Comparison of ENCODE assay signal across 16 cellular contexts in genomic region chr11:596374-596773, GRCh38. TPM values are rescaled to one million over a fixed set of nuclear protein-coding genes. Genes with fewer than 3 reads are reported as not detected.
DNase-seq lines count a peak whose midpoint lies in the region; ATAC-seq and TF ChIP-seq lines count a peak whose summit lies in the region.
"Had no signal": no experiment of that assay in that cellular context is flagged by ENCODE, and none has a peak within 500 bp of the region (broad histone marks: within the 10 kb centered on the region; RNA-seq: fewer than 3 reads in every experiment).

No MANE protein-coding gene starts in this region.

- peaks cover 4% of the 10 kb centered on the region for H3K36me3 ChIP-seq in Caco-2 (ENCODE audit: control insufficient read depth, insufficient read depth, low read length)

- POLR2A ChIA-PET in CD4-positive, alpha-beta T cell (lab: Charles Lee) = interaction anchor here (1.3 kb wide), 1 partner anchor 18 kb away, joined by 3 read pairs; no protein-coding TSS in a partner anchor
- POLR2A ChIA-PET in Caco-2 (lab: Charles Lee) = no interaction called here
- POLR2A ChIA-PET in activated CD4-positive, alpha-beta memory T cell treated with anti-CD3 and anti-CD28 coated beads for 36 hours (lab: Charles Lee) = interaction anchor here (0.6 kb wide), 1 partner anchor 145 kb away, joined by 3 read pairs; no protein-coding TSS in a partner anchor

- no peaks in the 10 kb centered on the region for H3K27me3 ChIP-seq in CD4-positive, alpha-beta T cell (ENCODE audit: control insufficient read depth, insufficient read depth, low read length)
- no peaks in the 10 kb centered on the region for H3K27me3 ChIP-seq in Caco-2 (replicated peaks; ENCODE audit: control insufficient read depth, insufficient read depth, low read length)

- H3K27ac ChIP-seq in CD4-positive, alpha-beta T cell (ENCODE audit: low read depth, low read length) = no peak overlapping the region

- H3K4me3 Mint-ChIP-seq in CD4-positive, alpha-beta T cell = no peak overlapping the region
- H3K4me3 Mint-ChIP-seq in Caco-2 (ENCODE audit: unreplicated experiment) (no peak overlapping the region), immature natural killer cell (peak overlapping the region in 1 of 5 donors; percentile 14)
- no peak overlapping the region for H3K4me3 Mint-ChIP-seq in activated CD4-positive, alpha-beta memory T cell treated with anti-CD3 and anti-CD28 coated beads for 36 hours
- H3K4me3 Mint-ChIP-seq: H9 had no signal

- CTCF ChIA-PET in CD4-positive, alpha-beta T cell (lab: Charles Lee) = no interaction called here
- CTCF ChIA-PET in Caco-2 (lab: Charles Lee) = no interaction called here
- CTCF ChIA-PET in activated CD4-positive, alpha-beta memory T cell treated with anti-CD3 and anti-CD28 coated beads for 36 hours (lab: Charles Lee) = no interaction called here

- H3K9me3 ChIP-seq in CD4-positive, alpha-beta T cell (ENCODE audit: control insufficient read depth, low read length) = no peaks in the 10 kb centered on the region
- H3K9me3 ChIP-seq in Caco-2 = no peaks in the 10 kb centered on the region

- H3K27me3 Mint-ChIP-seq in CD4-positive, alpha-beta T cell = no peaks in the 10 kb centered on the region
- H3K27me3 Mint-ChIP-seq in Caco-2 (ENCODE audit: insufficient read depth, unreplicated experiment) = no peaks in the 10 kb centered on the region
- no peaks in the 10 kb centered on the region for H3K27me3 Mint-ChIP-seq in activated CD4-positive, alpha-beta memory T cell treated with anti-CD3 and anti-CD28 coated beads for 36 hours
- H3K27me3 Mint-ChIP-seq in immature natural killer cell (ENCODE audit: low read depth in 3 of 3) = peaks cover 4 to 7% (median 7%) of the 10 kb centered on the region in 3 donors

- ATAC-seq in CD4-positive, alpha-beta T cell (ENCODE audit: poor library complexity) = no peak
- ATAC-seq in HG02938 (IDR thresholded peaks at IDR 0.05; ENCODE audit: unreplicated experiment) = no peak

- H3K9me3 Mint-ChIP-seq in CD4-positive, alpha-beta T cell = no peaks in the 10 kb centered on the region
- H3K9me3 Mint-ChIP-seq in Caco-2 (ENCODE audit: unreplicated experiment) (no peaks in the 10 kb centered on the region), immature natural killer cell (peaks cover 0 to 2% (median 0%) of the 10 kb centered on the region in 6 donors)
- no peaks in the 10 kb centered on the region for H3K9me3 Mint-ChIP-seq in activated CD4-positive, alpha-beta memory T cell treated with anti-CD3 and anti-CD28 coated beads for 36 hours
- H3K9me3 Mint-ChIP-seq: H9 had no signal

- peaks cover 82% of the 10 kb centered on the region for H3K36me3 Mint-ChIP-seq in CD4-positive, alpha-beta T cell (ENCODE audit: low read depth)
- H3K36me3 Mint-ChIP-seq in Caco-2 (ENCODE audit: insufficient read depth, unreplicated experiment) (peaks cover 93% of the 10 kb centered on the region), immature natural killer cell (peaks cover 9 to 18% (median 9%) of the 10 kb centered on the region in 3 donors)
- peaks cover 39% of the 10 kb centered on the region for H3K36me3 Mint-ChIP-seq in activated CD4-positive, alpha-beta memory T cell treated with anti-CD3 and anti-CD28 coated beads for 36 hours

- H3K4me3 ChIP-seq in Caco-2 (ENCODE audit: low read depth, low read length) = no peak overlapping the region

- H3K4me1 Mint-ChIP-seq in CD4-positive, alpha-beta T cell (ENCODE audit: low read depth) = no peaks in the 10 kb centered on the region
- H3K4me1 Mint-ChIP-seq in Caco-2 (ENCODE audit: low read depth, unreplicated experiment) (no peaks in the 10 kb centered on the region), immature natural killer cell (peaks cover 16% of the 10 kb centered on the region in 2 donors)
- peaks cover 8% of the 10 kb centered on the region for H3K4me1 Mint-ChIP-seq in activated CD4-positive, alpha-beta memory T cell treated with anti-CD3 and anti-CD28 coated beads for 36 hours (ENCODE audit: low read depth)
- H3K4me1 Mint-ChIP-seq: H9 had no signal

- intact Hi-C loops in CD4-positive, alpha-beta T cell (cut with DNase I, micrococcal nuclease) = no loop called here
- intact Hi-C loops in Caco-2 (cut with micrococcal nuclease; ENCODE audit: unreplicated experiment) = no loop called here
- intact Hi-C loops in activated CD4-positive, alpha-beta memory T cell treated with anti-CD3 and anti-CD28 coated beads for 36 hours (cut with micrococcal nuclease) = no loop called here

- no TSS peak for BruUV-seq in Caco-2 (replicated peaks; lab: Mats Ljungman, UMichigan)

- H3K4me1 ChIP-seq in Caco-2 = no peaks in the 10 kb centered on the region

- H3K27ac Mint-ChIP-seq in CD4-positive, alpha-beta T cell = peak overlapping the region; percentile 31
- peak overlapping the region; percentile 42 for H3K27ac Mint-ChIP-seq in Caco-2 (ENCODE audit: unreplicated experiment)
- H3K27ac Mint-ChIP-seq in activated CD4-positive, alpha-beta memory T cell treated with anti-CD3 and anti-CD28 coated beads for 36 hours = peak overlapping the region; percentile 38
- peak overlapping the region in 3 of 6 donors; percentile 49 to 64 (median 63) for H3K27ac Mint-ChIP-seq in immature natural killer cell

- no peak for TF ChIP-seq CTCF in CD4-positive, alpha-beta T cell (IDR thresholded peaks at IDR 0.05)
- TF ChIP-seq CTCF in Caco-2 (IDR thresholded peaks at IDR 0.05; ENCODE audit: insufficient read depth in 1 of 2, low read depth in 1 of 2, low read length in 1 of 2, severe bottlenecking in 1 of 2, unreplicated experiment in 1 of 2) = no peak

- DNase-seq in CD4-positive, alpha-beta T cell = no peak
- no peak for DNase-seq in Caco-2
- DNase-seq in activated CD4-positive, alpha-beta memory T cell treated with anti-CD3 and anti-CD28 coated beads for 36 hours = peak; percentile 45
- peak in 2 of 3 donors; percentile 17 to 38 for DNase-seq in immature natural killer cell
- DNase-seq in inferior parietal cortex (ENCODE audit: extremely low spot score) = no peak
- no peak for DNase-seq in HPDE6-E6E7 (ENCODE audit: extremely low spot score)
- DNase-seq: ACHN, NCI-H1417 treated with DMSO at 0.1 percent for 48 hours, NCI-H2029, NCI-H2171, NCI-H510A, NCI-H774, PC-3 had no signal

RNA-seq across cellular contexts. Expression of gene IRF7, which starts 19.4 kb away (rescaled TPM):
- total RNA-seq in CD4-positive, alpha-beta T cell = 10 to 100 TPM; 36.5 to 37.7 TPM
- 27.2 and 31.2 TPM in 2 replicates for total RNA-seq in Caco-2 (2022)
- 10 to 100 TPM; 79.9 to 80.7 TPM for total RNA-seq in activated CD4-positive, alpha-beta memory T cell treated with anti-CD3 and anti-CD28 coated beads for 36 hours
- 10 to 100 TPM; 36.4 to 62.4 (median 53.9) TPM for polyA plus RNA-seq in immature natural killer cell

RNA-seq across cellular contexts. Expression of gene PHRF1, which starts 20.1 kb away (rescaled TPM):
- total RNA-seq in CD4-positive, alpha-beta T cell = 10 to 100 TPM; 37.1 to 37.6 TPM
- 43.9 and 46.8 TPM in 2 replicates for total RNA-seq in Caco-2 (2022)
- total RNA-seq in activated CD4-positive, alpha-beta memory T cell treated with anti-CD3 and anti-CD28 coated beads for 36 hours = 10 to 100 TPM; 32.4 to 33.5 TPM
- 10 to 100 TPM in 1 of 3 donors, 1 to 10 TPM in 2; 4.0 to 17.5 (median 5.4) TPM for polyA plus RNA-seq in immature natural killer cell

RNA-seq across cellular contexts. Expression of gene CDHR5, which starts 28.4 kb away (rescaled TPM):
- not detected for total RNA-seq in CD4-positive, alpha-beta T cell
- total RNA-seq in Caco-2 (2022) = 30.2 and 42.0 TPM in 2 replicates
- not detected for total RNA-seq in activated CD4-positive, alpha-beta memory T cell treated with anti-CD3 and anti-CD28 coated beads for 36 hours
- not detected for polyA plus RNA-seq in immature natural killer cell
- total RNA-seq: H9, PC-3 had no signal

RNA-seq across cellular contexts. Expression of gene SCT, which starts 30.6 kb away (rescaled TPM):
- not detected for total RNA-seq in CD4-positive, alpha-beta T cell
- total RNA-seq in Caco-2 (2022) = not detected in 2 replicates
- total RNA-seq in activated CD4-positive, alpha-beta memory T cell treated with anti-CD3 and anti-CD28 coated beads for 36 hours = not detected
- not detected for polyA plus RNA-seq in immature natural killer cell
- total RNA-seq: Calu3, PC-3 had no signal

RNA-seq across cellular contexts. Expression of gene RASSF7, which starts 35.6 kb away (rescaled TPM):
- 10 to 100 TPM; 14.1 to 15.7 TPM for total RNA-seq in CD4-positive, alpha-beta T cell
- 61.1 and 65.5 TPM in 2 replicates for total RNA-seq in Caco-2 (2022)
- total RNA-seq in activated CD4-positive, alpha-beta memory T cell treated with anti-CD3 and anti-CD28 coated beads for 36 hours = 10 to 100 TPM; 18.8 to 21.9 TPM
- polyA plus RNA-seq in immature natural killer cell = 10 to 100 TPM; 20.3 to 31.9 (median 31.5) TPM

Comparison
In these comparisons a context has a peak if more than half of its experiments do, and no peak if none do; other contexts are left out.
1. DNase-seq: peak in activated CD4-positive, alpha-beta memory T cell treated with anti-CD3 and anti-CD28 coated beads for 36 hours (single experiment) and immature natural killer cell (2 of 3); none in CD4-positive, alpha-beta T cell (0 of 10), Caco-2 (0 of 2), inferior parietal cortex (single experiment) and HPDE6-E6E7 (single experiment).
2. RNA of gene CDHR5, which starts 28.4 kb away (total RNA-seq): 30.2 to 42.0 TPM in Caco-2; not detected in CD4-positive, alpha-beta T cell and not detected in activated CD4-positive, alpha-beta memory T cell treated with anti-CD3 and anti-CD28 coated beads for 36 hours; every median in the first group is over 10 times any median in the second.